In genomic region chr2:68917034-68917718, GRCh38 we compare ENCODE assay signal across 1 cellular context.
TF ChIP-seq lines count a peak whose summit lies in the region.

No MANE protein-coding gene starts in this region.

TF ChIP-seq in liver, 16 proteins besides CTCF, POLR2A, EP300 and RAD21 (continued from another document):
- peak; percentile 91 for TF ChIP-seq JUND (IDR thresholded peaks at IDR 0.05)
- TF ChIP-seq HNF4G (IDR thresholded peaks at IDR 0.05) = no peak
- TF ChIP-seq REST (IDR thresholded peaks at IDR 0.05) = no peak
- TF ChIP-seq SP1 (IDR thresholded peaks at IDR 0.05) = no peak
- no peak for TF ChIP-seq GABPA (IDR thresholded peaks at IDR 0.05 in 1 of 2, conservative IDR thresholded peaks at IDR 0.05 in 1 of 2)
